8 cellular contexts compared by ENCODE assay signal in the genomic region with DNA sequence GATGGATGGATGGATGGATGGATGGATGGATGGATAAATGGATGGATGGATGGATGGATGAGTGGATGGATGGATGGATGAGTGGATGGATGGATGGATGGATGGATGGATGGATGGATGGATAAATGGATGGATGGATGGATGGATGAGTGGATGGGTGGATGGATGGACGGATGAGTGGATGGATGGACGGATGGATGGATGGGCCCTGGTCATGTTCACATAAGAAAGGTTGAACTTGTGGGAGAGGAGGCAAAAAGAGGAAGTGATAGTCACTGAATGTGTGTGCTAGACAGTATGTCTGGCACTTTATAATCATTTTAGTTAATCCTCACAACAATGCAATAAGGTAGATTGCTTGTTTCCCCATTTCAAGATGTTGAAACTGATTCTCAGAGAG.
DNase-seq lines count a peak whose midpoint lies in the region; ATAC-seq and TF ChIP-seq lines count a peak whose summit lies in the region.
"Not testable (repeated sequence)": the region's sequence is repeated elsewhere in the genome, so short reads cannot be mapped to it uniquely, and the experiment has no call there.

No MANE protein-coding gene starts in this region.

- peaks cover 15 to 18% (median 17%) of the 10 kb centered on the region in 3 donors for H3K4me1 Mint-ChIP-seq in IgD-negative memory B cell
- H3K4me1 Mint-ChIP-seq in activated naive CD8-positive, alpha-beta T cell treated with anti-CD3 and anti-CD28 coated beads, Interleukin-2, amount 10 ng/mL, durations not matched to agents 7 days and 5 days, result peaks cover 19% of the 10 kb centered on the region

- H3K4me1 ChIP-seq in ACC112 (ENCODE audit: control insufficient read depth, insufficient read depth, low read length, unreplicated experiment) (peaks cover 19% of the 10 kb centered on the region), PC-3 (ENCODE audit: insufficient read depth, low read length) (peaks cover 13% of the 10 kb centered on the region)

- H3K27me3 ChIP-seq in ACC112 (ENCODE audit: insufficient read depth, low read length); PC-3 (ENCODE audit: low read length): not testable (repeated sequence)

- H2AFZ ChIP-seq in ACC112 (ENCODE audit: low read length, unreplicated experiment); PC-3 (ENCODE audit: low read length): not testable (repeated sequence)

- not testable (repeated sequence) for H3K4me2 ChIP-seq in PC-3 (ENCODE audit: low read length)

- intact Hi-C loops in PC-3 (cut with micrococcal nuclease), result not testable (repeated sequence)

- peaks cover 14% of the 10 kb centered on the region for H3K27me3 Mint-ChIP-seq in IgD-negative memory B cell
- H3K27me3 Mint-ChIP-seq in activated naive CD8-positive, alpha-beta T cell treated with anti-CD3 and anti-CD28 coated beads, Interleukin-2, amount 10 ng/mL, durations not matched to agents 7 days and 5 days, result not testable (repeated sequence)

- not testable (repeated sequence) for H3K36me3 ChIP-seq in ACC112 (ENCODE audit: insufficient read depth, low read length); PC-3 (ENCODE audit: low read depth, low read length)

- not testable (repeated sequence) for H3K9ac ChIP-seq in PC-3 (ENCODE audit: low read length)

- H3F3A ChIP-seq in PC-3 (ENCODE audit: low read length, unreplicated experiment), result not testable (repeated sequence)

- ATAC-seq in GM18858 (IDR thresholded peaks at IDR 0.05; ENCODE audit: unreplicated experiment), result peak; percentile 90
- ATAC-seq in HG02623 (IDR thresholded peaks at IDR 0.05; ENCODE audit: unreplicated experiment), result peak; percentile 56
- peak; percentile 71 for ATAC-seq in HG03108 (IDR thresholded peaks at IDR 0.05; ENCODE audit: unreplicated experiment)
- not testable (repeated sequence) for ATAC-seq in PC-3; activated naive CD8-positive, alpha-beta T cell treated with anti-CD3 and anti-CD28 coated beads, Interleukin-2, amount 10 ng/mL, durations not matched to agents 7 days and 5 days (ENCODE audit: low read depth)

- H3K9me3 Mint-ChIP-seq in IgD-negative memory B cell, result peaks cover 4 to 22% (median 14%) of the 10 kb centered on the region in 3 donors
- peaks cover 27% of the 10 kb centered on the region for H3K9me3 Mint-ChIP-seq in activated naive CD8-positive, alpha-beta T cell treated with anti-CD3 and anti-CD28 coated beads, Interleukin-2, amount 10 ng/mL, durations not matched to agents 7 days and 5 days

- not testable (repeated sequence) for H3K79me2 ChIP-seq in ACC112 (ENCODE audit: control insufficient read depth, insufficient read depth, low read length, unreplicated experiment); PC-3 (ENCODE audit: low read length)

- peak overlapping the region in 2 of 4 donors; percentile 43 to 74 for H3K4me3 Mint-ChIP-seq in IgD-negative memory B cell
- peak overlapping the region; percentile 22 for H3K4me3 Mint-ChIP-seq in activated naive CD8-positive, alpha-beta T cell treated with anti-CD3 and anti-CD28 coated beads, Interleukin-2, amount 10 ng/mL, durations not matched to agents 7 days and 5 days

- CTCF ChIA-PET in PC-3 (lab: Charles Lee), result not testable (repeated sequence)

- not testable (repeated sequence) for H4K20me1 ChIP-seq in PC-3 (ENCODE audit: low read length)

- H3K27ac Mint-ChIP-seq in IgD-negative memory B cell, result peak overlapping the region in 2 of 3 donors; percentile 28 to 32
- H3K27ac Mint-ChIP-seq in activated naive CD8-positive, alpha-beta T cell treated with anti-CD3 and anti-CD28 coated beads, Interleukin-2, amount 10 ng/mL, durations not matched to agents 7 days and 5 days, result peak overlapping the region; percentile 92

- peak; percentile 56 for DNase-seq in GM20000 (ENCODE audit: low spot score)
- DNase-seq in PC-3; activated naive CD8-positive, alpha-beta T cell treated with anti-CD3 and anti-CD28 coated beads, Interleukin-2, amount 10 ng/mL, durations not matched to agents 7 days and 5 days: not testable (repeated sequence)

- POLR2A ChIA-PET in PC-3 (lab: Charles Lee; ENCODE audit: unreplicated experiment), result not testable (repeated sequence)
- POLR2A ChIA-PET in activated naive CD8-positive, alpha-beta T cell treated with anti-CD3 and anti-CD28 coated beads, Interleukin-2, amount 10 ng/mL, durations not matched to agents 7 days and 5 days (lab: Charles Lee), result interaction anchor here (1.6 kb wide), 2 partner anchors 18 to 100 kb away, joined by 4 to 22 read pairs; no protein-coding TSS in a partner anchor

- peak overlapping the region; percentile 70; the same call in 1 of the 2 replicates for H3K27ac ChIP-seq in ACC112 (ENCODE audit: low read depth, low read length)
- peak overlapping the region; percentile 77 for H3K27ac ChIP-seq in PC-3 (ENCODE audit: low read length)

- not testable (repeated sequence) for H3K9me2 ChIP-seq in PC-3 (replicated peaks; ENCODE audit: low read length)

- not testable (repeated sequence) for H3K4me3 ChIP-seq in ACC112 (ENCODE audit: low read depth, low read length); PC-3 (ENCODE audit: low read length)

- not testable (repeated sequence) for H3K9me3 ChIP-seq in PC-3 (ENCODE audit: low read length)

- BruUV-seq in PC-3 (replicated peaks; lab: Mats Ljungman, UMichigan), result not testable (repeated sequence)

- not testable (repeated sequence) for H3K36me3 Mint-ChIP-seq in IgD-negative memory B cell
- H3K36me3 Mint-ChIP-seq in activated naive CD8-positive, alpha-beta T cell treated with anti-CD3 and anti-CD28 coated beads, Interleukin-2, amount 10 ng/mL, durations not matched to agents 7 days and 5 days, result peaks cover 26% of the 10 kb centered on the region

- not testable (repeated sequence) for TF ChIP-seq CTCF in GM20000 (IDR thresholded peaks at IDR 0.05; ENCODE audit: extremely low read depth, missing control alignments); PC-3 (conservative IDR thresholded peaks at IDR 0.05; ENCODE audit: low read depth, low read length)
